ENCODE assay signal across 8 cellular contexts in genomic region chr15:96340348-96340610, GRCh38. TPM values are rescaled to one million over a fixed set of nuclear protein-coding genes. Genes with fewer than 3 reads are reported as not detected.
A peak's percentile ranks its signal among the peaks of the same experiment; 100 is the strongest.
DNase-seq lines count a peak whose midpoint lies in the region; TF ChIP-seq lines count a peak whose summit lies in the region.

No MANE protein-coding gene starts in this region.

- H3K4me1 ChIP-seq in mesendoderm (ENCODE audit: control insufficient read depth, low read depth, low read length) (no peaks in the 10 kb centered on the region), transverse colon (peaks cover 0 to 42% (median 27%) of the 10 kb centered on the region in 4 donors)

- H3K79me2 ChIP-seq in mesendoderm (ENCODE audit: control insufficient read depth, insufficient read depth, low read length): no peaks in the 10 kb centered on the region

- no peak for TF ChIP-seq CTCF in choroid plexus epithelial cell (conservative IDR thresholded peaks at IDR 0.05; ENCODE audit: low read depth, low read length)
- no peak for TF ChIP-seq CTCF in transverse colon (IDR thresholded peaks at IDR 0.05)

- WGBS in mesendoderm (ENCODE audit: extremely low coverage, insufficient coverage, low lambda C conversion rate): no CpG with 5 or more reads among the region's 11 CpGs
- 2 to 8% methylated on average over 11 of the region's 11 CpGs for WGBS in transverse colon (ENCODE audit: low coverage in 1 of 2), 2 donors

- H3K4ac ChIP-seq in mesendoderm (ENCODE audit: low read depth, low read length): no peak overlapping the region

- intact Hi-C loops in transverse colon (cut with DNase I; ENCODE audit: low total_unique reads): no loop called here

- H3K18ac ChIP-seq in mesendoderm (ENCODE audit: low read length): peak overlapping the region; percentile 34

- H2AK5ac ChIP-seq in mesendoderm (ENCODE audit: low read length): no peak overlapping the region

- H3K27me3 ChIP-seq in mesendoderm (ENCODE audit: insufficient read depth, low read length, poor library complexity) (peaks cover 53% of the 10 kb centered on the region), transverse colon (peaks cover 4% of the 10 kb centered on the region)

- H2BK15ac ChIP-seq in mesendoderm (replicated peaks; ENCODE audit: low read depth): peak overlapping the region; percentile 43

- no peak overlapping the region for H4K5ac ChIP-seq in mesendoderm (ENCODE audit: low read length)

- H3K56ac ChIP-seq in mesendoderm (ENCODE audit: low read length): peak overlapping the region; percentile 73

- peak overlapping the region; percentile 66 for H3K4me2 ChIP-seq in mesendoderm (ENCODE audit: low read length)

- no peak overlapping the region for H2BK120ac ChIP-seq in mesendoderm (ENCODE audit: low read depth, low read length)

- H3K23ac ChIP-seq in mesendoderm (ENCODE audit: low read length): no peak overlapping the region

- H3K4me1 Mint-ChIP-seq in T-helper 1 cell treated with Interleukin-12 subunit alpha and Interleukin-12 subunit beta and Interleukin-4 antibody, amounts not matched to agents 30 μg/mL and 1 μg/mL, for 36 hours (ENCODE audit: low read depth): peaks cover 2% of the 10 kb centered on the region

- H3K4me3 Mint-ChIP-seq in T-helper 1 cell treated with Interleukin-12 subunit alpha and Interleukin-12 subunit beta and Interleukin-4 antibody, amounts not matched to agents 30 μg/mL and 1 μg/mL, for 36 hours: no peak overlapping the region

- H3K79me1 ChIP-seq in mesendoderm (ENCODE audit: low read length): no peaks in the 10 kb centered on the region

- H3K36me3 ChIP-seq in mesendoderm (ENCODE audit: control insufficient read depth, insufficient read depth, low read length) (no peaks in the 10 kb centered on the region), transverse colon (no peaks in the 10 kb centered on the region)

- no peak overlapping the region for H3K9ac ChIP-seq in mesendoderm (ENCODE audit: low read length)

- DNase-seq in T-helper 1 cell (no peak), choroid plexus epithelial cell (ENCODE audit: low read depth) (no peak), mesendoderm (no peak), transverse colon (no peak), HPDE6-E6E7 (ENCODE audit: extremely low spot score) (no peak)
- no peak for DNase-seq in activated CD4-positive, alpha-beta T cell treated with anti-CD3 and anti-CD28 coated beads, Interleukin-2, amount 50 U/mL, for 4 hours
- no peak for DNase-seq in effector CD8-positive, alpha-beta T cell (lab: John Stamatoyannopoulos, UW)

- in situ Hi-C loops in transverse colon (cut with MboI; ENCODE audit: low pct_ligation_motif_present in 1 of 4, low pct_unique_long_range_greater_than_20kb in 1 of 4, low sequenced_read_pairs in 3 of 4): loop anchor here in 2 of 4 donors (25.0 kb wide), 1 partner anchor 1078 kb away; no protein-coding TSS in a partner anchor

- peak overlapping the region; percentile 63 for H3K27ac Mint-ChIP-seq in T-helper 1 cell treated with Interleukin-12 subunit alpha and Interleukin-12 subunit beta and Interleukin-4 antibody, amounts not matched to agents 30 μg/mL and 1 μg/mL, for 36 hours

- peak overlapping the region; percentile 94 for H3K4me3 ChIP-seq in choroid plexus epithelial cell (ENCODE audit: low read depth, low read length)
- no peak overlapping the region for H3K4me3 ChIP-seq in mesendoderm (ENCODE audit: low read length)
- peak overlapping the region; percentile 40 to 86 (median 62) for H3K4me3 ChIP-seq in transverse colon

- TF ChIP-seq POLR2A in transverse colon (IDR thresholded peaks at IDR 0.05): no peak

- no peaks in the 10 kb centered on the region for H3K9me3 ChIP-seq in transverse colon

- no peak overlapping the region for H4K8ac ChIP-seq in mesendoderm (ENCODE audit: low read depth, low read length)

- H2BK5ac ChIP-seq in mesendoderm (ENCODE audit: low read length): no peak overlapping the region

- peaks cover 91% of the 10 kb centered on the region for H3K27me3 Mint-ChIP-seq in T-helper 1 cell treated with Interleukin-12 subunit alpha and Interleukin-12 subunit beta and Interleukin-4 antibody, amounts not matched to agents 30 μg/mL and 1 μg/mL, for 36 hours (ENCODE audit: low read depth)

- peaks cover 14% of the 10 kb centered on the region for H3K9me3 Mint-ChIP-seq in T-helper 1 cell treated with Interleukin-12 subunit alpha and Interleukin-12 subunit beta and Interleukin-4 antibody, amounts not matched to agents 30 μg/mL and 1 μg/mL, for 36 hours

- H3K36me3 Mint-ChIP-seq in T-helper 1 cell treated with Interleukin-12 subunit alpha and Interleukin-12 subunit beta and Interleukin-4 antibody, amounts not matched to agents 30 μg/mL and 1 μg/mL, for 36 hours (ENCODE audit: low read depth): no peaks in the 10 kb centered on the region

- TF ChIP-seq EP300 in transverse colon (IDR thresholded peaks at IDR 0.05; ENCODE audit: low read depth): no peak

- H3K27ac ChIP-seq in mesendoderm (ENCODE audit: low read depth, low read length) (no peak overlapping the region), transverse colon (peak overlapping the region; percentile 94 to 98 (median 96))

RNA-seq across cellular contexts. Expression of gene NR2F2, which starts 9.8 kb away (rescaled TPM):
- 0.03 TPM for polyA plus RNA-seq in mesendoderm (2013, experiment 1 of 2)
- polyA plus RNA-seq in mesendoderm (2013, experiment 2 of 2): 0.04 TPM
- total RNA-seq in transverse colon: 10 to 100 TPM; 11.3 to 29.5 (median 18.4) TPM
